25 cellular contexts compared by ENCODE assay signal in the genomic region with DNA sequence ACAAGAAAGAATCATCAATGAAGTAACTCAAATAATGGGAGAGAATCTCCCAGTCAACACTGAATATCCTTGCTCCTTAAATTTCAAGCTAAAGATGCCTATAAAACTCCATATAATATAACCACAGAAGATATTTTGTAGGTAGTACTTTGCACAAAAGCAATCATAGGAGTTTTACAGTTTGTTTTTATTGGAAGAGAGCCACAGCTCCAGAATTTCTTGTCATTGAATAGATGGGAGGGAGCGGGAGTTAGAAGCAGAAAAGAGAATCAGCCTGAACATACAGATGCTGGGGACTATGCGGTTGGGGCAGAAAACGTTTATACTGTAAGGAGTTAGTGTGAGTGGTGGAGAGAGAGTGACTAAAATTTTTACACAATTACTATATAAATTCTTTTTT.
"Had no signal": no experiment of that assay in that cellular context is flagged by ENCODE, and none has a peak within 500 bp of the region (broad histone marks: within the 10 kb centered on the region; RNA-seq: fewer than 3 reads in every experiment).

No MANE protein-coding gene starts in this region.

- H3K27me3 ChIP-seq: dorsolateral prefrontal cortex, heart right ventricle, ovary, right lobe of liver, transverse colon, upper lobe of right lung, uterus had no signal

- DNase-seq: cortex of kidney; dorsolateral prefrontal cortex; effector CD4-positive, alpha-beta T cell; foreskin melanocyte; glutamatergic neuron; heart right ventricle; hippocampal formation; islet precursor cell; kidney glomerular epithelial cell; left ventricle myocardium superior; lower lobe of right lung; natural killer cell; occipital lobe; ovary; posterior cingulate gyrus; right lobe of liver; small intestine; stimulated activated CD4-positive, alpha-beta T cell treated with anti-CD3 and anti-CD28 coated beads, Interleukin-15, amount 100 ng/mL, for 24 hours; stimulated activated CD4-positive, alpha-beta T cell treated with anti-CD3 and anti-CD28 coated beads, Interleukin-2, amount 100 ng/mL, for 48 hours; stimulated activated naive B cell treated with anti-CD40 and anti-IgM and Interleukin-4, amounts not matched to agents 10 μg/mL and 1 μg/mL and 100 μg/mL, for 72 hours; transverse colon; upper lobe of right lung; uterus had no signal

- ATAC-seq: esophagus mucosa; heart right ventricle; left ventricle myocardium superior; lower lobe of right lung; natural killer cell; right lobe of liver; stimulated activated naive B cell treated with anti-CD40 and anti-IgM and Interleukin-4, amounts not matched to agents 10 μg/mL and 1 μg/mL and 100 μg/mL, for 72 hours; upper lobe of right lung had no signal

- H3K36me3 ChIP-seq: lower lobe of right lung, ovary, right lobe of liver, transverse colon, upper lobe of right lung, uterus had no signal

- H3K27ac ChIP-seq: dorsolateral prefrontal cortex, epithelial cell of prostate, heart right ventricle, lower lobe of right lung, ovary, right lobe of liver, transverse colon, upper lobe of right lung, uterus had no signal

- H3K4me3 ChIP-seq: dorsolateral prefrontal cortex, heart right ventricle, lower lobe of right lung, ovary, right lobe of liver, transverse colon, upper lobe of right lung, uterus had no signal

- FAIRE-seq: small intestine had no signal

- H3K4me1 ChIP-seq: lower lobe of right lung, right lobe of liver, upper lobe of right lung, uterus had no signal

- H3K9me3 ChIP-seq: heart right ventricle, lower lobe of right lung, ovary, right lobe of liver, transverse colon, upper lobe of right lung, uterus had no signal
